Comparison of ENCODE assay signal across 1 cellular context in the genomic region with DNA sequence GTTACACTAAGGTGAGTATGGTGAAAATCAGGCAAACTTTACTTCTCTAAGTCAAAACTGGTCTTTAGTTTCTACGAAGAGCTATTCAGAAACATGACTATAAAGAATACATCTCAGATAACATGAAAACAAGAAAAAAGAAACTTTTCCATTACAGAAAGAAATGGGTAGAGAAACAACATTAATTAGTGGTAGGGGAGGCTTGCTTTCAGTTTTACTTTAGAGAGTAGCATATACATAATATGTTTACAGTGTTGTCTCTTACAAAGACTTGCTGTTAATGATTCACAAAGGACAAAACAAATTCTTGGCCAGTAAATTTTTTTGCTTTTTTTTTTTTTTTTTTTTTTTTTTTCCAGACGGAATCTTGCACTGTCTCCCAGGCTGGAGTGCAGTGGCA.
TF ChIP-seq lines count a peak whose summit lies in the region.

No MANE protein-coding gene starts in this region.

TF ChIP-seq in HCT116, 20 proteins besides CTCF, POLR2A, EP300 and RAD21 (continued from another document):
- TF ChIP-seq, protein P1, sequence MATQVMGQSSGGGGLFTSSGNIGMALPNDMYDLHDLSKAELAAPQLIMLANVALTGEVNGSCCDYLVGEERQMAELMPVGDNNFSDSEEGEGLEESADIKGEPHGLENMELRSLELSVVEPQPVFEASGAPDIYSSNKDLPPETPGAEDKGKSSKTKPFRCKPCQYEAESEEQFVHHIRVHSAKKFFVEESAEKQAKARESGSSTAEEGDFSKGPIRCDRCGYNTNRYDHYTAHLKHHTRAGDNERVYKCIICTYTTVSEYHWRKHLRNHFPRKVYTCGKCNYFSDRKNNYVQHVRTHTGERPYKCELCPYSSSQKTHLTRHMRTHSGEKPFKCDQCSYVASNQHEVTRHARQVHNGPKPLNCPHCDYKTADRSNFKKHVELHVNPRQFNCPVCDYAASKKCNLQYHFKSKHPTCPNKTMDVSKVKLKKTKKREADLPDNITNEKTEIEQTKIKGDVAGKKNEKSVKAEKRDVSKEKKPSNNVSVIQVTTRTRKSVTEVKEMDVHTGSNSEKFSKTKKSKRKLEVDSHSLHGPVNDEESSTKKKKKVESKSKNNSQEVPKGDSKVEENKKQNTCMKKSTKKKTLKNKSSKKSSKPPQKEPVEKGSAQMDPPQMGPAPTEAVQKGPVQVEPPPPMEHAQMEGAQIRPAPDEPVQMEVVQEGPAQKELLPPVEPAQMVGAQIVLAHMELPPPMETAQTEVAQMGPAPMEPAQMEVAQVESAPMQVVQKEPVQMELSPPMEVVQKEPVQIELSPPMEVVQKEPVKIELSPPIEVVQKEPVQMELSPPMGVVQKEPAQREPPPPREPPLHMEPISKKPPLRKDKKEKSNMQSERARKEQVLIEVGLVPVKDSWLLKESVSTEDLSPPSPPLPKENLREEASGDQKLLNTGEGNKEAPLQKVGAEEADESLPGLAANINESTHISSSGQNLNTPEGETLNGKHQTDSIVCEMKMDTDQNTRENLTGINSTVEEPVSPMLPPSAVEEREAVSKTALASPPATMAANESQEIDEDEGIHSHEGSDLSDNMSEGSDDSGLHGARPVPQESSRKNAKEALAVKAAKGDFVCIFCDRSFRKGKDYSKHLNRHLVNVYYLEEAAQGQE (IDR thresholded peaks at IDR 0.05; ENCODE audit: low read depth) = no peak
- TF ChIP-seq ZFX (IDR thresholded peaks at IDR 0.05) (no peak), SP1 (IDR thresholded peaks at IDR 0.05; ENCODE audit: low read depth) (no peak), CEBPB (IDR thresholded peaks at IDR 0.05; ENCODE audit: low read depth) (no peak), SIN3A (IDR thresholded peaks at IDR 0.05; ENCODE audit: low read depth) (no peak), ZNF274 (IDR thresholded peaks at IDR 0.05; ENCODE audit: low read depth, low read length) (no peak), SRF (IDR thresholded peaks at IDR 0.05; ENCODE audit: low read depth) (no peak), POLR2AphosphoS5 (IDR thresholded peaks at IDR 0.05; ENCODE audit: low read depth, low read length) (no peak), JUND (IDR thresholded peaks at IDR 0.05) (no peak), FOSL1 (IDR thresholded peaks at IDR 0.05; ENCODE audit: low read depth) (no peak), CBX3 (IDR thresholded peaks at IDR 0.05; ENCODE audit: low read depth) (no peak), ATF3 (IDR thresholded peaks at IDR 0.05) (no peak)
